ENCODE assay signal across 14 cellular contexts in genomic region chr7:134770676-134771075, GRCh38. TPM values are rescaled to one million over a fixed set of nuclear protein-coding genes. Genes with fewer than 3 reads are reported as not detected.
"Had no signal": no experiment of that assay in that cellular context is flagged by ENCODE, and none has a peak within 500 bp of the region (broad histone marks: within the 10 kb centered on the region; RNA-seq: fewer than 3 reads in every experiment).

No MANE protein-coding gene starts in this region.

- H3K27ac ChIP-seq: colonic mucosa, neutrophil, parathyroid adenoma, vagina had no signal

- H3K9me3 ChIP-seq: colonic mucosa, neutrophil, vagina had no signal

- H3K27ac Mint-ChIP-seq: activated naive CD8-positive, alpha-beta T cell treated with anti-CD3 and anti-CD28 coated beads, Interleukin-2, amount 10 ng/mL, durations not matched to agents 7 days and 5 days; activated T-helper 1 cell treated with anti-CD3 and anti-CD28 coated beads, Interleukin-12 subunit alpha, Interleukin-12 subunit beta, Interleukin-2, Interleukin-4 antibody, amounts not matched to agents 30 ng/mL and 10 ng/mL and 1 ng/mL, durations not matched to agents 14 hours and 24 hours and 36 hours; brain had no signal

- H3K4me1 ChIP-seq: colonic mucosa, parathyroid adenoma, vagina had no signal

- H3K36me3 Mint-ChIP-seq: activated naive CD8-positive, alpha-beta T cell treated with anti-CD3 and anti-CD28 coated beads, Interleukin-2, amount 10 ng/mL, durations not matched to agents 7 days and 5 days; brain had no signal

- ATAC-seq: activated CD4-positive, CD25-positive, alpha-beta regulatory T cell treated with anti-CD3 and anti-CD28 coated beads, Interleukin-2, amount 50 U/mL, for 24 hours; left lobe of liver; naive thymus-derived CD8-positive, alpha-beta T cell had no signal

- H2AFZ ChIP-seq: parathyroid adenoma had no signal

- H3K27me3 Mint-ChIP-seq: activated naive CD8-positive, alpha-beta T cell treated with anti-CD3 and anti-CD28 coated beads, Interleukin-2, amount 10 ng/mL, durations not matched to agents 7 days and 5 days; naive thymus-derived CD8-positive, alpha-beta T cell had no signal

- H3K9me3 Mint-ChIP-seq: activated naive CD8-positive, alpha-beta T cell treated with anti-CD3 and anti-CD28 coated beads, Interleukin-2, amount 10 ng/mL, durations not matched to agents 7 days and 5 days; activated T-helper 1 cell treated with anti-CD3 and anti-CD28 coated beads, Interleukin-12 subunit alpha, Interleukin-12 subunit beta, Interleukin-2, Interleukin-4 antibody, amounts not matched to agents 30 ng/mL and 10 ng/mL and 1 ng/mL, durations not matched to agents 14 hours and 24 hours and 36 hours; brain; naive thymus-derived CD8-positive, alpha-beta T cell had no signal

- H3K4me3 ChIP-seq: colonic mucosa, vagina had no signal

- H3K79me2 ChIP-seq: parathyroid adenoma had no signal

- H3K9ac ChIP-seq: parathyroid adenoma had no signal

- FAIRE-seq: endometrium had no signal

- DNase-seq: activated naive CD8-positive, alpha-beta T cell treated with anti-CD3 and anti-CD28 coated beads, Interleukin-2, amount 10 ng/mL, durations not matched to agents 7 days and 5 days; central memory CD4-positive, alpha-beta T cell; colonic mucosa; islet precursor cell; naive thymus-derived CD8-positive, alpha-beta T cell; stimulated activated CD4-positive, alpha-beta T cell treated with anti-CD3 and anti-CD28 coated beads, Interleukin-1b, Interleukin-23, amount 100 ng/mL, for 48 hours had no signal

- H3K27me3 ChIP-seq: colonic mucosa, neutrophil, vagina had no signal

- H3K4me3 Mint-ChIP-seq: activated naive CD8-positive, alpha-beta T cell treated with anti-CD3 and anti-CD28 coated beads, Interleukin-2, amount 10 ng/mL, durations not matched to agents 7 days and 5 days; activated T-helper 1 cell treated with anti-CD3 and anti-CD28 coated beads, Interleukin-12 subunit alpha, Interleukin-12 subunit beta, Interleukin-2, Interleukin-4 antibody, amounts not matched to agents 30 ng/mL and 10 ng/mL and 1 ng/mL, durations not matched to agents 14 hours and 24 hours and 36 hours; brain; naive thymus-derived CD8-positive, alpha-beta T cell had no signal

- H3K36me3 ChIP-seq: colonic mucosa, neutrophil, vagina had no signal

RNA-seq across cellular contexts. Expression of gene CALD1, which starts 8.8 kb away (rescaled TPM):
- total RNA-seq: activated naive CD8-positive, alpha-beta T cell treated with anti-CD3 and anti-CD28 coated beads, Interleukin-2, amount 10 ng/mL, durations not matched to agents 7 days and 5 days; naive thymus-derived CD8-positive, alpha-beta T cell had no signal
- polyA plus RNA-seq: naive thymus-derived CD8-positive, alpha-beta T cell had no signal
